Comparison of ENCODE assay signal across 21 cellular contexts in the genomic region with DNA sequence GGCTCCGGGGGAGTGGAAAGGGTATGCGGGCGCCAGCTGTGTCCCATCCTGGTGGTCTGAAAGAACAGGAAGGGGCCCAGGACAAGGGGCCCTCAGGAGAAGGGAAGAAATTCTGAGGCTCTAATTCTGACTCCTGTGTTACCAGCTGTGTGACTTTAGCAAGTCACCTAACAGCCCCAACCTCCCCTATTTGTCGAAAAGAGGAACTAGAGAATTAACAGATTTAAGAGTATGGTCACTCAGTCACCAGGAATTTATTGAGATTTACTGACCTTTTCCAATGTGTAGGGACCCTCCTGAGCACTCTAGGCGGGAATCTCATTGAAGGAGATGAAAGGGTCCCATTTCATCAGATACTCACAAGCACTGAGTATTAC. TPM values are rescaled to one million over a fixed set of nuclear protein-coding genes. Genes with fewer than 3 reads are reported as not detected.
DNase-seq lines count a peak whose midpoint lies in the region; ATAC-seq and TF ChIP-seq lines count a peak whose summit lies in the region.
"Had no signal": no experiment of that assay in that cellular context is flagged by ENCODE, and none has a peak within 500 bp of the region (broad histone marks: within the 10 kb centered on the region; RNA-seq: fewer than 3 reads in every experiment).

No MANE protein-coding gene starts in this region.

- no peak for TF ChIP-seq CTCF in Caco-2 (IDR thresholded peaks at IDR 0.05; ENCODE audit: insufficient read depth in 1 of 2, low read depth in 1 of 2, low read length in 1 of 2, severe bottlenecking in 1 of 2, unreplicated experiment in 1 of 2)
- TF ChIP-seq CTCF in upper lobe of left lung (IDR thresholded peaks at IDR 0.05): no peak

- peaks cover 49% of the 10 kb centered on the region for H3K36me3 Mint-ChIP-seq in Caco-2 (ENCODE audit: insufficient read depth, unreplicated experiment)

- no peaks in the 10 kb centered on the region for H3K36me3 ChIP-seq in Caco-2 (ENCODE audit: control insufficient read depth, insufficient read depth, low read length)
- peaks cover 3% of the 10 kb centered on the region; the same call in 1 of the 2 replicates for H3K36me3 ChIP-seq in Karpas-422 (ENCODE audit: insufficient read depth, low read length)
- peaks cover 3% of the 10 kb centered on the region; the same call in 1 of the 2 replicates for H3K36me3 ChIP-seq in SJCRH30
- no peaks in the 10 kb centered on the region for H3K36me3 ChIP-seq in iPS-20b (ENCODE audit: insufficient read depth, low read depth, low read length)
- peaks cover 8 to 32% (median 29%) of the 10 kb centered on the region in 4 donors for H3K36me3 ChIP-seq in upper lobe of left lung

- no peaks in the 10 kb centered on the region for H3K9me3 Mint-ChIP-seq in Caco-2 (ENCODE audit: unreplicated experiment)
- H3K9me3 Mint-ChIP-seq: activated naive CD4-positive, alpha-beta T cell treated with anti-CD3 and anti-CD28 coated beads, Interleukin-2, amount 10 ng/mL, durations not matched to agents 7 days and 5 days; CD4-positive, CD25-positive, alpha-beta regulatory T cell; neural crest cell had no signal

- CTCF ChIA-PET in Caco-2 (lab: Charles Lee): interaction anchor here (0.6 to 2.3 kb wide), 4 partner anchors 18 to 375 kb away, joined by 3 to 26 read pairs (median 4); a partner anchor contains a TSS

- no peak overlapping the region for H3K27ac ChIP-seq in Karpas-422 (ENCODE audit: low read length)
- peak overlapping the region; percentile 41; the same call in 1 of the 2 replicates for H3K27ac ChIP-seq in SJCRH30
- H3K27ac ChIP-seq in iPS-20b (ENCODE audit: low read length): no peak overlapping the region
- H3K27ac ChIP-seq in upper lobe of left lung: no peak overlapping the region
- H3K27ac ChIP-seq: body of pancreas, coronary artery, gastrocnemius medialis had no signal

- peak overlapping the region; percentile 88 for H3K27ac Mint-ChIP-seq in Caco-2 (ENCODE audit: unreplicated experiment)
- H3K27ac Mint-ChIP-seq: activated naive CD4-positive, alpha-beta T cell treated with anti-CD3 and anti-CD28 coated beads, Interleukin-2, amount 10 ng/mL, durations not matched to agents 7 days and 5 days; CD4-positive, CD25-positive, alpha-beta regulatory T cell had no signal

- POLR2A ChIA-PET in Caco-2 (lab: Charles Lee): interaction anchor here (1.1 to 1.8 kb wide), 2 partner anchors 12 to 56 kb away, joined by 4 to 11 read pairs; a partner anchor contains a TSS

- no peaks in the 10 kb centered on the region for H3K27me3 ChIP-seq in Caco-2 (replicated peaks; ENCODE audit: control insufficient read depth, insufficient read depth, low read length)
- no peaks in the 10 kb centered on the region for H3K27me3 ChIP-seq in Karpas-422 (ENCODE audit: low read length)
- H3K27me3 ChIP-seq in SJCRH30: no peaks in the 10 kb centered on the region
- no peaks in the 10 kb centered on the region for H3K27me3 ChIP-seq in iPS-20b (ENCODE audit: insufficient read depth, low read length)
- H3K27me3 ChIP-seq in upper lobe of left lung: no peaks in the 10 kb centered on the region
- H3K27me3 ChIP-seq: body of pancreas, gastrocnemius medialis had no signal

- ATAC-seq in upper lobe of left lung (ENCODE audit: low FRiP score in 2 of 2) (no peak), GM21367 (IDR thresholded peaks at IDR 0.05; ENCODE audit: unreplicated experiment) (no peak)

- no peaks in the 10 kb centered on the region for H3K79me2 ChIP-seq in Karpas-422 (ENCODE audit: low read length)

- no peak overlapping the region for H3K4me2 ChIP-seq in Karpas-422 (ENCODE audit: low read depth, low read length, poor library complexity, severe bottlenecking)

- no peak overlapping the region for H3K9ac ChIP-seq in Karpas-422 (ENCODE audit: low read length)
- H3K9ac ChIP-seq in iPS-20b (ENCODE audit: low read depth, low read length): no peak overlapping the region

- H3K9me3 ChIP-seq in Caco-2: no peaks in the 10 kb centered on the region
- H3K9me3 ChIP-seq in Karpas-422 (ENCODE audit: low read length): no peaks in the 10 kb centered on the region
- no peaks in the 10 kb centered on the region for H3K9me3 ChIP-seq in SJCRH30 (replicated peaks)
- H3K9me3 ChIP-seq in iPS-20b (ENCODE audit: insufficient read depth, low read depth, low read length): no peaks in the 10 kb centered on the region
- H3K9me3 ChIP-seq in upper lobe of left lung: no peaks in the 10 kb centered on the region
- H3K9me3 ChIP-seq: body of pancreas, gastrocnemius medialis had no signal

- no peak overlapping the region for H2AFZ ChIP-seq in Karpas-422 (ENCODE audit: low read length)

- no peaks in the 10 kb centered on the region for H4K20me1 ChIP-seq in Karpas-422 (ENCODE audit: insufficient read depth, low read depth, low read length)

- H3K4me3 ChIP-seq in Caco-2 (ENCODE audit: low read depth, low read length): peak overlapping the region; percentile 42
- no peak overlapping the region for H3K4me3 ChIP-seq in Karpas-422 (ENCODE audit: low read length)
- H3K4me3 ChIP-seq in SJCRH30: peak overlapping the region; percentile 59
- H3K4me3 ChIP-seq in iPS-20b (ENCODE audit: low read length): peak overlapping the region; percentile 10; the same call in 1 of the 2 replicates
- no peak overlapping the region for H3K4me3 ChIP-seq in upper lobe of left lung
- H3K4me3 ChIP-seq: body of pancreas, coronary artery had no signal

- H3K4me1 Mint-ChIP-seq in Caco-2 (ENCODE audit: low read depth, unreplicated experiment): peaks cover 7% of the 10 kb centered on the region
- H3K4me1 Mint-ChIP-seq: activated naive CD4-positive, alpha-beta T cell treated with anti-CD3 and anti-CD28 coated beads, Interleukin-2, amount 10 ng/mL, durations not matched to agents 7 days and 5 days; CD4-positive, CD25-positive, alpha-beta regulatory T cell had no signal

- intact Hi-C loops in Caco-2 (cut with micrococcal nuclease; ENCODE audit: unreplicated experiment): loop anchor here (1.0 kb wide), 1 partner anchor 33 kb away; no protein-coding TSS in a partner anchor

- TF ChIP-seq EP300 in upper lobe of left lung (IDR thresholded peaks at IDR 0.05): no peak

- WGBS in upper lobe of left lung, 2 donors: 58 to 63% methylated on average over 5 of the region's 5 CpGs

- peak overlapping the region; percentile 88 for H3K4me3 Mint-ChIP-seq in Caco-2 (ENCODE audit: unreplicated experiment)
- H3K4me3 Mint-ChIP-seq: activated naive CD4-positive, alpha-beta T cell treated with anti-CD3 and anti-CD28 coated beads, Interleukin-2, amount 10 ng/mL, durations not matched to agents 7 days and 5 days; CD4-positive, CD25-positive, alpha-beta regulatory T cell; neural crest cell had no signal

- H3K4me1 ChIP-seq in Caco-2 (0 out of 2 replicates have a peak, but pooled peaks cover 3% of the 10 kb centered on the region), Karpas-422 (ENCODE audit: low read length) (peaks cover 4% of the 10 kb centered on the region), SJCRH30 (peaks cover 10% of the 10 kb centered on the region; the same call in 1 of the 2 replicates), iPS-20b (ENCODE audit: insufficient read depth, low read length) (peaks cover 4% of the 10 kb centered on the region; the same call in 1 of the 2 replicates), upper lobe of left lung (no peaks in the 10 kb centered on the region)

- DNase-seq in Caco-2 (no peak), Karpas-422 (peak; percentile 54), SJCRH30 (peak in 1 of 2 experiments; percentile 27), DMS114 treated with DMSO at 0.1 percent for 48 hours (lab: John Stamatoyannopoulos, UW; ENCODE audit: unreplicated experiment) (no peak), upper lobe of left lung (no peak)
- DNase-seq in activated effector memory CD4-positive, alpha-beta T cell treated with anti-CD3 and anti-CD28 coated beads, Interleukin-2, amount 50 U/mL, for 16 hours: no peak
- DNase-seq: activated CD4-positive, alpha-beta T cell treated with anti-CD3 and anti-CD28 coated beads for 1 hour; activated CD8-positive, alpha-beta memory T cell treated with anti-CD3 and anti-CD28 coated beads, Interleukin-2, amount 50 U/mL, for 48 hours; activated naive CD4-positive, alpha-beta T cell treated with anti-CD3 and anti-CD28 coated beads, Interleukin-2, amount 10 ng/mL, durations not matched to agents 7 days and 5 days; CD4-positive, CD25-positive, alpha-beta regulatory T cell; DND-41; gastrocnemius medialis; GOT3; NCI-H1417 treated with DMSO at 0.1 percent for 48 hours; stimulated activated CD4-positive, alpha-beta T cell treated with anti-CD3 and anti-CD28 coated beads, Interleukin-1b, Interleukin-23, amount 100 ng/mL, for 48 hours; T-helper 1 cell had no signal

- TSS peak; percentile 59 for BruUV-seq in Caco-2 (replicated peaks; lab: Mats Ljungman, UMichigan)

- no peak for TF ChIP-seq POLR2A in upper lobe of left lung (IDR thresholded peaks at IDR 0.05)

- no peaks in the 10 kb centered on the region for H3K9me2 ChIP-seq in Karpas-422 (replicated peaks; ENCODE audit: insufficient read depth, low read length)

- no peaks in the 10 kb centered on the region for H3K27me3 Mint-ChIP-seq in Caco-2 (ENCODE audit: insufficient read depth, unreplicated experiment)
- H3K27me3 Mint-ChIP-seq: CD4-positive, CD25-positive, alpha-beta regulatory T cell had no signal

RNA-seq across cellular contexts. Expression of a gene that starts 14.6 kb away (rescaled TPM):
- total RNA-seq in Caco-2 (2022) (95.7 and 98.6 TPM in 2 replicates), upper lobe of left lung (10 to 100 TPM; 16.3 to 93.2 (median 46.7) TPM)
- 17.1 and 38.4 TPM in 2 replicates for total RNA-seq in Karpas-422 (2014; rRNA removed; shearing (Covaris generic); ENCODE audit: low replicate concordance)
- 15.4 and 18.6 TPM in 2 replicates for total RNA-seq in SJCRH30 (2014; rRNA removed; shearing (Covaris generic))

RNA-seq across cellular contexts. Expression of a gene that starts 33.6 kb away (rescaled TPM):
- total RNA-seq in Caco-2 (2022): 3.6 and 3.9 TPM in 2 replicates
- 34.9 and 88.2 TPM in 2 replicates for total RNA-seq in Karpas-422 (2014; rRNA removed; shearing (Covaris generic); ENCODE audit: low replicate concordance)
- total RNA-seq in SJCRH30 (2014; rRNA removed; shearing (Covaris generic)): 0.59 and 0.96 TPM in 2 replicates
- total RNA-seq in upper lobe of left lung: 100 to 1,000 TPM in 1 of 6 donors, 10 to 100 TPM in 5; 12.6 to 138 (median 37.2) TPM

RNA-seq across cellular contexts. Expression of a gene that starts 55.7 kb away (rescaled TPM):
- total RNA-seq in Caco-2 (2022) (269 and 306 TPM in 2 replicates), upper lobe of left lung (100 to 1,000 TPM; 146 to 493 (median 309) TPM)
- 205 and 428 TPM in 2 replicates for total RNA-seq in Karpas-422 (2014; rRNA removed; shearing (Covaris generic); ENCODE audit: low replicate concordance)
- total RNA-seq in SJCRH30 (2014; rRNA removed; shearing (Covaris generic)): 105 and 130 TPM in 2 replicates

RNA-seq across cellular contexts. Expression of a gene that starts 56.2 kb away (rescaled TPM):
- total RNA-seq in Caco-2 (2022) (235 and 246 TPM in 2 replicates), upper lobe of left lung (100 to 1,000 TPM; 110 to 215 (median 170) TPM)
- 363 and 557 TPM in 2 replicates for total RNA-seq in Karpas-422 (2014; rRNA removed; shearing (Covaris generic); ENCODE audit: low replicate concordance)
- 185 and 215 TPM in 2 replicates for total RNA-seq in SJCRH30 (2014; rRNA removed; shearing (Covaris generic))

Comparison
In these comparisons a context has a peak if more than half of its experiments do, and no peak if none do; other contexts are left out.
1. H3K4me3 ChIP-seq: peak in Caco-2 (single experiment), SJCRH30 (single experiment) and iPS-20b (single experiment); none in Karpas-422 (single experiment) and upper lobe of left lung (0 of 4).